8 cellular contexts compared by ENCODE assay signal in genomic region chr12:111434680-111435338, GRCh38. TPM values are rescaled to one million over a fixed set of nuclear protein-coding genes. Genes with fewer than 3 reads are reported as not detected.
DNase-seq lines count a peak whose midpoint lies in the region; ATAC-seq and TF ChIP-seq lines count a peak whose summit lies in the region.

No MANE protein-coding gene starts in this region.

- intact Hi-C loops in mucosa of descending colon (cut with DNase I, micrococcal nuclease), result no loop called here

- peak overlapping the region; percentile 100 for H3K27ac Mint-ChIP-seq in central memory CD8-positive, alpha-beta T cell (ENCODE audit: low read depth)

- H3K9me3 ChIP-seq in AG04450 (ENCODE audit: control insufficient read depth, insufficient read depth, low read length) (no peaks in the 10 kb centered on the region), mucosa of descending colon (no peaks in the 10 kb centered on the region)

- peaks cover 91% of the 10 kb centered on the region for H3K4me1 Mint-ChIP-seq in central memory CD8-positive, alpha-beta T cell

- no peaks in the 10 kb centered on the region for H3K27me3 Mint-ChIP-seq in central memory CD8-positive, alpha-beta T cell

- peak overlapping the region; percentile 81 for H3K27ac ChIP-seq in AG04450 (ENCODE audit: low read depth, low read length)

- H3K4me3 ChIP-seq in AG04450 (ENCODE audit: low read depth, low read length) (0 out of 2 replicates have a peak overlapping the region, but pooled peaks have one; percentile 10), mucosa of descending colon (no peak overlapping the region)

- H3K4me3 Mint-ChIP-seq in central memory CD8-positive, alpha-beta T cell, result peak overlapping the region; percentile 78

- CTCF ChIA-PET in AG04450 (lab: Charles Lee), result interaction anchor here (0.6 to 2.8 kb wide), 3 partner anchors 16 to 238 kb away, joined by 3 to 22 read pairs (median 20); no protein-coding TSS in a partner anchor

- H3K36me3 Mint-ChIP-seq in central memory CD8-positive, alpha-beta T cell (ENCODE audit: insufficient read depth), result peaks cover 47% of the 10 kb centered on the region

- no peaks in the 10 kb centered on the region for H3K27me3 ChIP-seq in AG04450 (ENCODE audit: control insufficient read depth, insufficient read depth, low read length)

- peaks cover 62% of the 10 kb centered on the region for H3K4me1 ChIP-seq in mucosa of descending colon (ENCODE audit: low read depth)

- ATAC-seq in GM19438 (IDR thresholded peaks at IDR 0.05; ENCODE audit: low read depth, unreplicated experiment) (peak; percentile 63), HG03521 (IDR thresholded peaks at IDR 0.05; ENCODE audit: unreplicated experiment) (peak; percentile 61), mucosa of descending colon (peak; percentile 61)
- peak; percentile 79 for ATAC-seq in central memory CD8-positive, alpha-beta T cell (replicated peaks; ENCODE audit: extremely low read depth, poor library complexity, severe bottlenecking)

- TF ChIP-seq CTCF in AG04450 (IDR thresholded peaks at IDR 0.05; ENCODE audit: low read depth, low read length) (no peak), mucosa of descending colon (IDR thresholded peaks at IDR 0.05) (no peak)

- DNase-seq in AG04450 (ENCODE audit: low read depth, low spot score) (no peak), mucosa of descending colon (peak; percentile 73 to 81 (median 74)), SIG-M5 (lab: John Stamatoyannopoulos, UW) (no peak)
- DNase-seq in activated CD4-positive, alpha-beta T cell treated with anti-CD3 and anti-CD28 coated beads for 1 hour, result peak; percentile 81
- DNase-seq in central memory CD8-positive, alpha-beta T cell (ENCODE audit: low spot score in 2 of 2), result peak; percentile 79 to 93
- peak; percentile 84 to 91 for DNase-seq in stimulated activated CD8-positive, alpha-beta memory T cell treated with anti-CD3 and anti-CD28 coated beads, Interleukin-7, amount 100 ng/mL, for 4 hours (ENCODE audit: low read depth in 2 of 2)

- H3K36me3 ChIP-seq in mucosa of descending colon (ENCODE audit: low read depth), result no peaks in the 10 kb centered on the region

- H3K9me3 Mint-ChIP-seq in central memory CD8-positive, alpha-beta T cell, result no peaks in the 10 kb centered on the region

- POLR2A ChIA-PET in AG04450 (lab: Yijun Ruan, JAX), result interaction anchor here (0.6 to 1.7 kb wide), 4 partner anchors 11 to 867 kb away, joined by 5 read pairs; no protein-coding TSS in a partner anchor

RNA-seq across cellular contexts. Expression of gene SH2B3, which starts 29.1 kb away (rescaled TPM):
- polyA plus RNA-seq in AG04450 (2011; rRNA removed), result 21.6 and 22.6 TPM in 2 replicates
- 18.2 and 20.4 TPM in 2 replicates for polyA minus RNA-seq in AG04450 (2011; rRNA and poly(A)+ RNA removed)
- total RNA-seq in mucosa of descending colon, result 10 to 100 TPM; 16.5 to 22.4 (median 20.5) TPM

Comparison
In these comparisons a context has a peak if more than half of its experiments do, and no peak if none do; other contexts are left out.
1. DNase-seq: peak in activated CD4-positive, alpha-beta T cell treated with anti-CD3 and anti-CD28 coated beads for 1 hour (single experiment), central memory CD8-positive, alpha-beta T cell (2 of 2), mucosa of descending colon (3 of 3) and stimulated activated CD8-positive, alpha-beta memory T cell treated with anti-CD3 and anti-CD28 coated beads, Interleukin-7, amount 100 ng/mL, for 4 hours (2 of 2); none in AG04450 (single experiment) and SIG-M5 (single experiment).
2. Peak in every context shown above with its lines, with median percentiles within 50 percentile points of each other: ATAC-seq.